Comparison of ENCODE assay signal across 8 cellular contexts in the genomic region with DNA sequence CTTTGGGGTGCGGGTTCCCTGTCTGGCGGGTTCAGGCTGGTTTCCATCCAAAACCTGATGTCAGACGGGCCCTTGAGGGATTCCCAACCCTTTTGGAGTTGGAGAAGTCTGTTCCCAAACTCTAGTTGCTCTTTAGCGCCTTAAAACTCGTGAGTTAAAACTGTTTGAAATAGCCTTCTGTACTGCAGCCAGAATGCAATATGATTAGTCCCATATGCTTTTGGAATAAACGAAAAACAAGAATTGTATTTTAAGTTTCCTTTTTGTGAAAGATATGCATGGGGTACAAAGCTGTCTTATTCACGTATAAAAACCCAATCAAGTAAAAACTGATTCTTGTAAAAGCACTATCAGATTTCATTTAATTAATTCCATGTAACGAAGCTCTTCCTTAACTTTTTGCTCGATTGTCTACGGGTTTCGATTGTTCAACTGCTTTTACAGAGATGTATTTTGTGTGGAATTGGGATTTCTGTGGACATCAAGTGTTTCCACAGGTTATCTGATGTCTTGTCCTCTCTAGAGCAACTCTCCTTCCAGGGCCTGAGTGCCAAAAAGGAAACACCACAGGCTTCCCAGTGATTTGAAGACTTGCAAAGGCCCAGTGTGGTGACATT. TPM values are rescaled to one million over a fixed set of nuclear protein-coding genes. Genes with fewer than 3 reads are reported as not detected.
A peak's percentile ranks its signal among the peaks of the same experiment; 100 is the strongest.
DNase-seq lines count a peak whose midpoint lies in the region; ATAC-seq and TF ChIP-seq lines count a peak whose summit lies in the region.

No MANE protein-coding gene starts in this region.

- peaks cover 40% of the 10 kb centered on the region for H3K79me2 ChIP-seq in SK-N-SH (ENCODE audit: insufficient read depth)

- H3K27ac ChIP-seq in SK-N-SH (ENCODE audit: low read depth in 2 of 2, low read length in 1 of 2) (peak overlapping the region in 1 of 2 experiments; percentile 64; a peak in 1 of 4 replicates), adrenal gland (peak overlapping the region in 4 of 5 donors; percentile 69 to 93 (median 78))

- DNase-seq in SK-N-SH (no peak), adrenal gland (no peak), kidney epithelial cell (ENCODE audit: low read depth) (no peak), superior temporal gyrus (ENCODE audit: extremely low spot score) (peak; percentile 13), NCI-H1436 (lab: John Stamatoyannopoulos, UW) (no peak), NCI-H146 treated with DMSO at 0.1 percent for 48 hours (lab: John Stamatoyannopoulos, UW; ENCODE audit: unreplicated experiment) (no peak), hippocampal formation (lab: John Stamatoyannopoulos, UW) (no peak)

- no peaks in the 10 kb centered on the region for H3K9me2 ChIP-seq in SK-N-SH

- H4K20me1 ChIP-seq in SK-N-SH (ENCODE audit: insufficient read depth), result no peaks in the 10 kb centered on the region

- no peak for TF ChIP-seq RAD21 in SK-N-SH (IDR thresholded peaks at IDR 0.05; ENCODE audit: low read length)

- TF ChIP-seq POLR2A in adrenal gland (IDR thresholded peaks at IDR 0.05), result no peak

- H3K4me1 ChIP-seq in SK-N-SH (ENCODE audit: control insufficient read depth in 1 of 2, insufficient read depth in 2 of 2, low read depth in 1 of 2, low read length in 1 of 2) (no peaks in the 10 kb centered on the region; a peak in 1 of 4 replicates), adrenal gland (replicated peaks in 1 of 2) (peaks cover 8 to 14% of the 10 kb centered on the region in 2 donors)

- H3K4me2 ChIP-seq in SK-N-SH, result peak overlapping the region; percentile 81

- WGBS in SK-N-SH (ENCODE audit: low lambda C conversion rate), result 28% methylated on average over 11 of the region's 11 CpGs
- 20 to 37% (median 32%) methylated on average over 8 to 11 of the region's 11 CpGs for WGBS in adrenal gland, 4 donors

- H3K9me3 ChIP-seq in SK-N-SH (no peaks in the 10 kb centered on the region), adrenal gland (replicated peaks in 1 of 3) (no peaks in the 10 kb centered on the region)

- no peak for ATAC-seq in SK-N-SH treated with all-trans-retinoic acid at 6 μM for 48 hours

- POLR2A ChIA-PET in SK-N-SH (lab: Yijun Ruan, JAX), result no interaction called here

- H3K27me3 ChIP-seq in SK-N-SH (ENCODE audit: insufficient read depth) (no peaks in the 10 kb centered on the region), adrenal gland (peaks cover 4% of the 10 kb centered on the region), kidney epithelial cell (ENCODE audit: control insufficient read depth, insufficient read depth, low read length) (no peaks in the 10 kb centered on the region)

- TF ChIP-seq CTCF in SK-N-SH (IDR thresholded peaks at IDR 0.05) (no peak), adrenal gland (IDR thresholded peaks at IDR 0.05) (no peak), kidney epithelial cell (IDR thresholded peaks at IDR 0.05; ENCODE audit: insufficient read depth, low read length, poor library complexity, severe bottlenecking) (no peak)

- H3K9ac ChIP-seq in SK-N-SH, result peak overlapping the region; percentile 53; the same call in 1 of the 2 replicates

- TF ChIP-seq EP300 in SK-N-SH (IDR thresholded peaks at IDR 0.05; ENCODE audit: borderline replicate concordance in 1 of 2, low read depth in 1 of 2, low read length in 1 of 2), result no peak

- CTCF ChIA-PET in SK-N-SH (lab: Yijun Ruan, JAX), result interaction anchor here (0.7 to 1.1 kb wide), 2 partner anchors 102 to 103 kb away, joined by 3 read pairs; no protein-coding TSS in a partner anchor

- intact Hi-C loops in adrenal gland (cut with DNase I), result no loop called here

- H3K4me3 ChIP-seq in SK-N-SH (ENCODE audit: low read depth in 2 of 2, low read length in 1 of 2) (peak overlapping the region; percentile 59 to 60), adrenal gland (peak overlapping the region in 2 of 4 donors; percentile 28 to 42), kidney epithelial cell (ENCODE audit: low read depth, low read length) (peak overlapping the region; percentile 54)

- H3K36me3 ChIP-seq in SK-N-SH (replicated peaks in 1 of 2; ENCODE audit: control insufficient read depth in 1 of 2, insufficient read depth in 2 of 2, low read length in 1 of 2) (no peaks in the 10 kb centered on the region), adrenal gland (replicated peaks in 1 of 2) (no peaks in the 10 kb centered on the region), kidney epithelial cell (ENCODE audit: control insufficient read depth, insufficient read depth, low read length) (no peaks in the 10 kb centered on the region)

- no peak overlapping the region for H2AFZ ChIP-seq in SK-N-SH (ENCODE audit: low read depth)

- peaks cover 8% of the 10 kb centered on the region for H3F3A ChIP-seq in SK-N-SH (replicated peaks; ENCODE audit: insufficient read depth)

TF ChIP-seq in SK-N-SH, 30 proteins besides CTCF, POLR2A, EP300 and RAD21 (continues in another document):
- TF ChIP-seq IRF3 (IDR thresholded peaks at IDR 0.05; ENCODE audit: low read depth, low read length) (no peak), TCF12 (IDR thresholded peaks at IDR 0.05) (no peak), JUND (IDR thresholded peaks at IDR 0.05) (no peak), TEAD4 (IDR thresholded peaks at IDR 0.05; ENCODE audit: borderline replicate concordance, insufficient read depth) (no peak), EZH2phosphoT487 (IDR thresholded peaks at IDR 0.05; ENCODE audit: borderline replicate concordance, low read depth) (no peak), CHD2 (IDR thresholded peaks at IDR 0.05; ENCODE audit: low read length, partially characterized antibody) (no peak), FOXJ3 (CRISPR knock-in tag; IDR thresholded peaks at IDR 0.05) (no peak), NFIC (IDR thresholded peaks at IDR 0.05; ENCODE audit: borderline replicate concordance) (no peak), MXI1 (IDR thresholded peaks at IDR 0.05; ENCODE audit: low read depth, low read length) (no peak), FOXM1 (IDR thresholded peaks at IDR 0.05; ENCODE audit: low read depth) (no peak), SIN3A (IDR thresholded peaks at IDR 0.05; ENCODE audit: borderline replicate concordance, low read depth, low read length) (no peak)
- TF ChIP-seq, protein P1, sequence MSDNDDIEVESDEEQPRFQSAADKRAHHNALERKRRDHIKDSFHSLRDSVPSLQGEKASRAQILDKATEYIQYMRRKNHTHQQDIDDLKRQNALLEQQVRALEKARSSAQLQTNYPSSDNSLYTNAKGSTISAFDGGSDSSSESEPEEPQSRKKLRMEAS (IDR thresholded peaks at IDR 0.05; ENCODE audit: low read depth), result no peak

TF ChIP-seq in SK-N-SH treated with all-trans-retinoic acid at 6 μM for 48 hours, 23 proteins besides CTCF, POLR2A, EP300 and RAD21 (continues in another document):
- TF ChIP-seq CSDC2 (CRISPR knock-in tag; IDR thresholded peaks at IDR 0.05), result no peak
- TF ChIP-seq ESRRG (CRISPR knock-in tag; IDR thresholded peaks at IDR 0.05), result no peak
- TF ChIP-seq, protein P2, sequence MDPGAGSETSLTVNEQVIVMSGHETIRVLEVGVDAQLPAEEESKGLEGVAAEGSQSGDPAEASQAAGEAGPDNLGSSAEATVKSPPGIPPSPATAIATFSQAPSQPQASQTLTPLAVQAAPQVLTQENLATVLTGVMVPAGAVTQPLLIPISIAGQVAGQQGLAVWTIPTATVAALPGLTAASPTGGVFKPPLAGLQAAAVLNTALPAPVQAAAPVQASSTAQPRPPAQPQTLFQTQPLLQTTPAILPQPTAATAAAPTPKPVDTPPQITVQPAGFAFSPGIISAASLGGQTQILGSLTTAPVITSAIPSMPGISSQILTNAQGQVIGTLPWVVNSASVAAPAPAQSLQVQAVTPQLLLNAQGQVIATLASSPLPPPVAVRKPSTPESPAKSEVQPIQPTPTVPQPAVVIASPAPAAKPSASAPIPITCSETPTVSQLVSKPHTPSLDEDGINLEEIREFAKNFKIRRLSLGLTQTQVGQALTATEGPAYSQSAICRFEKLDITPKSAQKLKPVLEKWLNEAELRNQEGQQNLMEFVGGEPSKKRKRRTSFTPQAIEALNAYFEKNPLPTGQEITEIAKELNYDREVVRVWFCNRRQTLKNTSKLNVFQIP (CRISPR knock-in tag; IDR thresholded peaks at IDR 0.05; ENCODE audit: borderline replicate concordance, low read depth), result no peak
- no peak for TF ChIP-seq SNAI2 (CRISPR knock-in tag; IDR thresholded peaks at IDR 0.05)
- TF ChIP-seq TCF4 (CRISPR knock-in tag; IDR thresholded peaks at IDR 0.05; ENCODE audit: borderline replicate concordance), result no peak
- TF ChIP-seq OSR1 (CRISPR knock-in tag; IDR thresholded peaks at IDR 0.05), result no peak
- TF ChIP-seq, protein P3, sequence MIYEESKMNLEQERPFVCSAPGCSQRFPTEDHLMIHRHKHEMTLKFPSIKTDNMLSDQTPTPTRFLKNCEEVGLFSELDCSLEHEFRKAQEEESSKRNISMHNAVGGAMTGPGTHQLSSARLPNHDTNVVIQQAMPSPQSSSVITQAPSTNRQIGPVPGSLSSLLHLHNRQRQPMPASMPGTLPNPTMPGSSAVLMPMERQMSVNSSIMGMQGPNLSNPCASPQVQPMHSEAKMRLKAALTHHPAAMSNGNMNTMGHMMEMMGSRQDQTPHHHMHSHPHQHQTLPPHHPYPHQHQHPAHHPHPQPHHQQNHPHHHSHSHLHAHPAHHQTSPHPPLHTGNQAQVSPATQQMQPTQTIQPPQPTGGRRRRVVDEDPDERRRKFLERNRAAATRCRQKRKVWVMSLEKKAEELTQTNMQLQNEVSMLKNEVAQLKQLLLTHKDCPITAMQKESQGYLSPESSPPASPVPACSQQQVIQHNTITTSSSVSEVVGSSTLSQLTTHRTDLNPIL (CRISPR knock-in tag; IDR thresholded peaks at IDR 0.05; ENCODE audit: low read depth), result no peak
- no peak for TF ChIP-seq BACH2 (CRISPR knock-in tag; IDR thresholded peaks at IDR 0.05; ENCODE audit: borderline replicate concordance)

RNA-seq across cellular contexts. Expression of gene CLDN34, which starts 49.5 kb away (rescaled TPM):
- polyA plus RNA-seq in SK-N-SH (2012; rRNA removed) (not detected in 2 replicates), adrenal gland (under 1 TPM in 1 of 3 donors, not detected in 2; 0.13 TPM)
- polyA plus RNA-seq in SK-N-SH (2012; cell fraction: cytosol; rRNA removed), result not detected in 2 replicates
- polyA plus RNA-seq in SK-N-SH (2012; cell fraction: nucleus; rRNA removed), result not detected in 2 replicates
- total RNA-seq in adrenal gland (under 1 TPM in 1 of 8 donors, not detected in 7; 0.25 TPM), kidney epithelial cell (not detected in 2 replicates)
